ENCODE assay signal across 1 cellular context in genomic region chr6:157531169-157531985, GRCh38.
A peak's percentile ranks its signal among the peaks of the same experiment; 100 is the strongest.
TF ChIP-seq lines count a peak whose summit lies in the region.

No MANE protein-coding gene starts in this region.

TF ChIP-seq in H1, 55 proteins besides CTCF, POLR2A, EP300 and RAD21 (continued from another document):
- TF ChIP-seq SP2 (IDR thresholded peaks at IDR 0.05; ENCODE audit: low read length) (no peak), CHD1 (IDR thresholded peaks at IDR 0.05; ENCODE audit: low read depth, low read length) (no peak), JUND (IDR thresholded peaks at IDR 0.05; ENCODE audit: low read length) (0 out of 2 replicates have a peak, but pooled peaks have one; percentile 26), TEAD4 (IDR thresholded peaks at IDR 0.05; ENCODE audit: low read depth, low read length) (peak; percentile 91), SAP30 (IDR thresholded peaks at IDR 0.05; ENCODE audit: insufficient read depth, insufficient replicate concordance, low read length) (no peak), TAF1 (IDR thresholded peaks at IDR 0.05; ENCODE audit: low read depth, low read length) (0 out of 2 replicates have a peak, but pooled peaks have one; percentile 32), CREB1 (IDR thresholded peaks at IDR 0.05) (no peak), FOSL1 (IDR thresholded peaks at IDR 0.05; ENCODE audit: insufficient read depth, low read depth, low read length) (no peak), HDAC2 (IDR thresholded peaks at IDR 0.05; ENCODE audit: borderline replicate concordance in 1 of 2, low read depth in 2 of 2, low read length in 2 of 2) (peak in 1 of 2 experiments; percentile 79; a peak in 1 of 4 replicates), HDAC6 (IDR thresholded peaks at IDR 0.05; ENCODE audit: low read depth, low read length) (no peak), YY1 (IDR thresholded peaks at IDR 0.05; ENCODE audit: low read depth, low read length) (0 out of 2 replicates have a peak, but pooled peaks have one; percentile 13), SIX5 (IDR thresholded peaks at IDR 0.05; ENCODE audit: low read depth, low read length) (no peak), ASH2L (IDR thresholded peaks at IDR 0.05; ENCODE audit: low read length) (peak; percentile 77), CEBPB (IDR thresholded peaks at IDR 0.05; ENCODE audit: low read depth, low read length) (no peak), SP1 (IDR thresholded peaks at IDR 0.05; ENCODE audit: low read depth, low read length) (peak; percentile 73), POLR2AphosphoS5 (IDR thresholded peaks at IDR 0.05; ENCODE audit: low read depth, low read length) (0 out of 2 replicates have a peak, but pooled peaks have one; percentile 37)
